In genomic region chr1:232622378-232622777, GRCh38 we compare ENCODE assay signal across 1 cellular context.
A peak's percentile ranks its signal among the peaks of the same experiment; 100 is the strongest.
TF ChIP-seq lines count a peak whose summit lies in the region.

No MANE protein-coding gene starts in this region.

TF ChIP-seq in HEK293, 187 proteins besides CTCF, POLR2A, EP300 and RAD21 (continued from another document):
- no peak for TF ChIP-seq ZBTB11 (tag by site-specific recombination; conservative IDR thresholded peaks at IDR 0.05; ENCODE audit: low read depth)
- TF ChIP-seq ZNF2 (tag by site-specific recombination; IDR thresholded peaks at IDR 0.05), result no peak
- TF ChIP-seq ZBTB21 (tag by site-specific recombination; IDR thresholded peaks at IDR 0.05), result no peak
- TF ChIP-seq ZNF664 (tag by site-specific recombination; IDR thresholded peaks at IDR 0.05), result no peak
- TF ChIP-seq ZNF280D (tag by site-specific recombination; IDR thresholded peaks at IDR 0.05), result no peak
- TF ChIP-seq SALL2 (tag by site-specific recombination; IDR thresholded peaks at IDR 0.05; ENCODE audit: borderline replicate concordance), result no peak
- no peak for TF ChIP-seq BCL11A (tag by site-specific recombination; IDR thresholded peaks at IDR 0.05; ENCODE audit: low read depth)
- no peak for TF ChIP-seq ZNF157 (tag by site-specific recombination; IDR thresholded peaks at IDR 0.05)
- TF ChIP-seq ZNF426 (tag by site-specific recombination; IDR thresholded peaks at IDR 0.05), result no peak
- TF ChIP-seq YY2 (tag by site-specific recombination; IDR thresholded peaks at IDR 0.05), result no peak
- no peak for TF ChIP-seq ZBTB49 (tag by site-specific recombination; IDR thresholded peaks at IDR 0.05; ENCODE audit: low read depth)
- 0 out of 2 replicates have a peak, but pooled peaks have one; percentile 21 for TF ChIP-seq ZBTB17 (tag by site-specific recombination; IDR thresholded peaks at IDR 0.05)
- peak; percentile 68 for TF ChIP-seq KLF1 (tag by site-specific recombination; IDR thresholded peaks at IDR 0.05)
- no peak for TF ChIP-seq ZSCAN23 (tag by site-specific recombination; IDR thresholded peaks at IDR 0.05)
- TF ChIP-seq ZFP69B (tag by site-specific recombination; IDR thresholded peaks at IDR 0.05), result no peak
- TF ChIP-seq ZNF239 (tag by site-specific recombination; IDR thresholded peaks at IDR 0.05), result no peak
- TF ChIP-seq ZBTB6 (tag by site-specific recombination; IDR thresholded peaks at IDR 0.05), result no peak
- TF ChIP-seq ZNF660 (tag by site-specific recombination; IDR thresholded peaks at IDR 0.05), result no peak
- no peak for TF ChIP-seq ZNF626 (tag by site-specific recombination; IDR thresholded peaks at IDR 0.05)
- TF ChIP-seq KLF10 (tag by site-specific recombination; IDR thresholded peaks at IDR 0.05), result peak; percentile 53; the same call in 1 of the 2 replicates
- no peak for TF ChIP-seq ZNF624 (tag by site-specific recombination; IDR thresholded peaks at IDR 0.05)
- TF ChIP-seq ZNF19 (tag by site-specific recombination; IDR thresholded peaks at IDR 0.05; ENCODE audit: low read depth), result no peak
- no peak for TF ChIP-seq ZNF211 (tag by site-specific recombination; IDR thresholded peaks at IDR 0.05; ENCODE audit: low read depth)
- no peak for TF ChIP-seq ZNF658 (tag by site-specific recombination; IDR thresholded peaks at IDR 0.05)
- TF ChIP-seq ZSCAN30 (tag by site-specific recombination; IDR thresholded peaks at IDR 0.05), result 0 out of 2 replicates have a peak, but pooled peaks have one; percentile 15
